ENCODE assay signal across 29 cellular contexts in genomic region chr4:25405453-25405852, GRCh38.
"Had no signal": no experiment of that assay in that cellular context is flagged by ENCODE, and none has a peak within 500 bp of the region (broad histone marks: within the 10 kb centered on the region; RNA-seq: fewer than 3 reads in every experiment).

No MANE protein-coding gene starts in this region.

- H3K27ac ChIP-seq: body of pancreas, brain microvascular endothelial cell, breast epithelium, VCaP had no signal

- H3K4me3 ChIP-seq: body of pancreas, breast epithelium had no signal

- H3K4me1 ChIP-seq: body of pancreas, breast epithelium had no signal

- DNase-seq: activated B cell treated with CpG ODN at 0.5 μM for 24 hours; activated CD4-positive, alpha-beta memory T cell treated with anti-CD3 and anti-CD28 coated beads for 36 hours; activated CD4-positive, alpha-beta T cell treated with anti-CD3 and anti-CD28 coated beads for 4 hours; activated CD4-positive, alpha-beta T cell treated with anti-CD3 and anti-CD28 coated beads, Interleukin-2, amount 10 ng/mL, durations not matched to agents 24 days and 14 days; activated CD4-positive, alpha-beta T cell treated with anti-CD3 and anti-CD28 coated beads, Interleukin-2, amount 50 U/mL, for 1 hour; activated CD4-positive, alpha-beta T cell treated with anti-CD3 and anti-CD28 coated beads, Interleukin-2, amount 50 U/mL, for 4 hours; activated CD4-positive, CD25-positive, alpha-beta regulatory T cell treated with anti-CD3 and anti-CD28 coated beads, Interleukin-2, amount 50 U/mL, for 72 hours; activated CD8-positive, alpha-beta memory T cell treated with anti-CD3 and anti-CD28 coated beads for 24 hours; activated CD8-positive, alpha-beta memory T cell treated with anti-CD3 and anti-CD28 coated beads, Interleukin-2, amount 10 ng/mL, durations not matched to agents 7 days and 5 days; activated CD8-positive, alpha-beta memory T cell treated with anti-CD3 and anti-CD28 coated beads, Interleukin-2, amount 50 U/mL, for 48 hours; activated CD8-positive, alpha-beta T cell treated with anti-CD3 and anti-CD28 coated beads, Interleukin-2, amount 10 ng/mL, durations not matched to agents 7 days and 5 days; activated effector memory CD4-positive, alpha-beta T cell treated with Interleukin-2 at 50 U/mL for 16 hours; activated gamma-delta T cell; activated naive CD4-positive, alpha-beta T cell treated with anti-CD3 and anti-CD28 coated beads, Interleukin-2, amount 10 ng/mL, durations not matched to agents 7 days and 5 days; activated naive CD4-positive, alpha-beta T cell treated with Interleukin-2 at 50 U/mL for 16 hours; activated naive CD8-positive, alpha-beta T cell treated with anti-CD3 and anti-CD28 coated beads, Interleukin-2, amount 10 ng/mL, durations not matched to agents 7 days and 5 days; activated naive CD8-positive, alpha-beta T cell treated with anti-CD3 and anti-CD28 coated beads, Interleukin-2, amount 50 U/mL, for 24 hours; activated T-cell treated with anti-CD3 and anti-CD28 coated beads, Interleukin-2, amount 50 U/mL, for 24 hours; activated T-cell treated with anti-CD3 and anti-CD28 coated beads, Interleukin-2, amount 50 U/mL, for 48 hours; amniotic stem cell; aorta; body of pancreas; brain microvascular endothelial cell; central memory CD4-positive, alpha-beta T cell; T-helper 1 cell; T-helper 2 cell; T-helper 9 cell had no signal

- ATAC-seq: activated CD8-positive, alpha-beta memory T cell treated with anti-CD3 and anti-CD28 coated beads, Interleukin-2, amount 10 ng/mL, durations not matched to agents 7 days and 5 days; activated CD8-positive, alpha-beta T cell treated with anti-CD3 and anti-CD28 coated beads, Interleukin-2, amount 10 ng/mL, durations not matched to agents 7 days and 5 days; activated naive CD8-positive, alpha-beta T cell treated with anti-CD3 and anti-CD28 coated beads, Interleukin-2, amount 50 U/mL, for 24 hours; body of pancreas had no signal

- H3K9me3 ChIP-seq: body of pancreas, breast epithelium had no signal

- H3K27me3 ChIP-seq: body of pancreas, brain microvascular endothelial cell, breast epithelium had no signal
